ENCODE assay signal across 14 cellular contexts in the genomic region with DNA sequence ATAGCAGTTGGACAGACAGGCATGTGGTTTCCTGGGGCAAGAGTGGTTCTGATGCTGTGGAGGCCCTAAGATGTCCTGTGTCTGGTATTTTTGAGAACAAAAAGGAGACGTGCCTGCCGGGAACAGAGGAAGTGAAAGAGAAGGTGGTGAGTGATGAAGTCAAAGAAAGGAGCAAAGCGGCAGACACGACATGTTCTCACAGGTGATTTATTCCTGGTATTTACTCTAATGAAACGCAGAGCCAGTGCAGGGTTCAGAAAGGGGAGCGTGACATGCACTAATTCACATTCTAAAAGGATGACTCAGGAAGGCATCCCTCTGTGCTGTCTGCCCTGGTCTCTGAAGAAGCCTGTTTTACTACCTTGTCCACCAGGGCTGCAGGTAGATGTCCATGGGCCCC.
DNase-seq lines count a peak whose midpoint lies in the region; FAIRE-seq and TF ChIP-seq lines count a peak whose summit lies in the region.
"Had no signal": no experiment of that assay in that cellular context is flagged by ENCODE, and none has a peak within 500 bp of the region (broad histone marks: within the 10 kb centered on the region; RNA-seq: fewer than 3 reads in every experiment).

No MANE protein-coding gene starts in this region.

- H4K8ac ChIP-seq in mesendoderm (ENCODE audit: low read depth, low read length), result no peak overlapping the region

- H3K4me3 ChIP-seq in astrocyte of the spinal cord (ENCODE audit: low read depth, low read length), result no peak overlapping the region
- H3K4me3 ChIP-seq in mesendoderm (ENCODE audit: low read length), result no peak overlapping the region
- no peak overlapping the region for H3K4me3 ChIP-seq in kidney (ENCODE audit: low read length in 2 of 2)
- H3K4me3 ChIP-seq in thyroid gland (replicated peaks in 1 of 3), result no peak overlapping the region
- no peak overlapping the region for H3K4me3 ChIP-seq in CD4-positive, alpha-beta memory T cell (ENCODE audit: low read length in 2 of 2)
- H3K4me3 ChIP-seq: neural progenitor cell had no signal

- no peak for TF ChIP-seq CTCF in astrocyte of the spinal cord (IDR thresholded peaks at IDR 0.05; ENCODE audit: low read depth, low read length)
- TF ChIP-seq CTCF in kidney (IDR thresholded peaks at IDR 0.05; ENCODE audit: borderline replicate concordance, extremely low read depth, insufficient read depth), result no peak
- TF ChIP-seq CTCF in thyroid gland (IDR thresholded peaks at IDR 0.05), result no peak
- no peak for TF ChIP-seq CTCF in GM13977 (IDR thresholded peaks at IDR 0.05; ENCODE audit: extremely low read depth, insufficient read depth, missing control alignments)

- no peaks in the 10 kb centered on the region for H3K79me2 ChIP-seq in mesendoderm (ENCODE audit: control insufficient read depth, insufficient read depth, low read length)

- H3K27ac ChIP-seq in mesendoderm (ENCODE audit: low read depth, low read length) (no peak overlapping the region), kidney (ENCODE audit: low read depth in 2 of 2, low read length in 2 of 2) (no peak overlapping the region), thyroid gland (no peak overlapping the region)
- no peak overlapping the region for H3K27ac ChIP-seq in CD4-positive, alpha-beta memory T cell (ENCODE audit: low read depth, low read length)
- H3K27ac ChIP-seq: C4-2B, neural progenitor cell had no signal

- no peak overlapping the region for H3K27ac Mint-ChIP-seq in CD4-positive, alpha-beta memory T cell
- H3K27ac Mint-ChIP-seq: activated CD4-positive, alpha-beta memory T cell treated with anti-CD3 and anti-CD28 coated beads, Interleukin-2, amount 10 ng/mL, durations not matched to agents 7 days and 5 days; neural progenitor cell had no signal

- DNase-seq in ELF-1 (ENCODE audit: low read depth, low spot score), result peak; percentile 67
- DNase-seq in M059J (ENCODE audit: low read depth), result peak; percentile 82
- DNase-seq in astrocyte of the spinal cord (ENCODE audit: low read depth, low spot score), result peak; percentile 54
- DNase-seq in mesendoderm, result peak; percentile 79
- DNase-seq in kidney, result no peak
- no peak for DNase-seq in thyroid gland
- DNase-seq in GM13977 (ENCODE audit: low spot score), result no peak
- no peak for DNase-seq in CD4-positive, alpha-beta memory T cell
- DNase-seq: activated CD4-positive, alpha-beta memory T cell treated with anti-CD3 and anti-CD28 coated beads, Interleukin-2, amount 10 ng/mL, durations not matched to agents 7 days and 5 days; activated effector memory CD4-positive, alpha-beta T cell treated with anti-CD3 and anti-CD28 coated beads, Interleukin-2, amount 50 U/mL, for 16 hours; NCI-H2029 had no signal

- intact Hi-C loops in kidney (cut with DNase I), result no loop called here
- intact Hi-C loops in thyroid gland (cut with DNase I), result no loop called here
- intact Hi-C loops in CD4-positive, alpha-beta memory T cell (cut with micrococcal nuclease), result no loop called here

- H3K36me3 ChIP-seq in mesendoderm (ENCODE audit: control insufficient read depth, insufficient read depth, low read length) (no peaks in the 10 kb centered on the region), kidney (ENCODE audit: control insufficient read depth in 1 of 2, insufficient read depth in 2 of 2, low read length in 2 of 2) (no peaks in the 10 kb centered on the region), thyroid gland (no peaks in the 10 kb centered on the region)
- no peaks in the 10 kb centered on the region for H3K36me3 ChIP-seq in CD4-positive, alpha-beta memory T cell (ENCODE audit: insufficient read depth, low read length)
- H3K36me3 ChIP-seq: neural progenitor cell had no signal

- no peak overlapping the region for H3K4me2 ChIP-seq in mesendoderm (ENCODE audit: low read length)
- H3K4me2 ChIP-seq: neural progenitor cell had no signal

- peaks cover 0 to 2% of the 10 kb centered on the region in 2 donors for H3K27me3 Mint-ChIP-seq in CD4-positive, alpha-beta memory T cell
- H3K27me3 Mint-ChIP-seq: activated CD4-positive, alpha-beta memory T cell treated with anti-CD3 and anti-CD28 coated beads, Interleukin-2, amount 10 ng/mL, durations not matched to agents 7 days and 5 days had no signal

- POLR2A ChIA-PET in CD4-positive, alpha-beta memory T cell (lab: Charles Lee; ENCODE audit: partially characterized antibody), result no interaction called here

- H3K9me3 ChIP-seq in kidney (ENCODE audit: control insufficient read depth in 1 of 2, low read length in 2 of 2) (no peaks in the 10 kb centered on the region), thyroid gland (peaks cover 6% of the 10 kb centered on the region)
- H3K9me3 ChIP-seq in CD4-positive, alpha-beta memory T cell (ENCODE audit: control insufficient read depth in 1 of 2, low read length in 2 of 2), result no peaks in the 10 kb centered on the region

- H3K4me1 ChIP-seq in mesendoderm (ENCODE audit: control insufficient read depth, low read depth, low read length) (no peaks in the 10 kb centered on the region), kidney (ENCODE audit: control insufficient read depth in 1 of 2, insufficient read depth in 1 of 2, low read depth in 1 of 2, low read length in 2 of 2) (no peaks in the 10 kb centered on the region), thyroid gland (no peaks in the 10 kb centered on the region)
- H3K4me1 ChIP-seq in CD4-positive, alpha-beta memory T cell (ENCODE audit: insufficient read depth, low read length), result no peaks in the 10 kb centered on the region
- H3K4me1 ChIP-seq: neural progenitor cell had no signal

- H3K27me3 ChIP-seq in mesendoderm (ENCODE audit: insufficient read depth, low read length, poor library complexity) (no peaks in the 10 kb centered on the region), thyroid gland (no peaks in the 10 kb centered on the region)
- H3K27me3 ChIP-seq in CD4-positive, alpha-beta memory T cell (ENCODE audit: insufficient read depth, low read length), result no peaks in the 10 kb centered on the region
- H3K27me3 ChIP-seq: neural progenitor cell had no signal

- no peak overlapping the region for H3K4ac ChIP-seq in mesendoderm (ENCODE audit: low read depth, low read length)

- in situ Hi-C loops in astrocyte of the spinal cord (cut with HindIII; ENCODE audit: low sequenced_read_pairs), result no loop called here
- in situ Hi-C loops in GM13977 (cut with MboI; ENCODE audit: low pct_unique_long_range_greater_than_20kb, low sequenced_read_pairs, unreplicated experiment), result no loop called here

- H3K9ac ChIP-seq in mesendoderm (ENCODE audit: low read length) (no peak overlapping the region), kidney (ENCODE audit: low read length in 2 of 2) (no peak overlapping the region)
- H3K9ac ChIP-seq: neural progenitor cell had no signal

- H3K56ac ChIP-seq in mesendoderm (ENCODE audit: low read length), result no peak overlapping the region

- H3K4me1 Mint-ChIP-seq in CD4-positive, alpha-beta memory T cell, result no peaks in the 10 kb centered on the region
- H3K4me1 Mint-ChIP-seq: activated CD4-positive, alpha-beta memory T cell treated with anti-CD3 and anti-CD28 coated beads, Interleukin-2, amount 10 ng/mL, durations not matched to agents 7 days and 5 days had no signal

- TF ChIP-seq POLR2A in thyroid gland (IDR thresholded peaks at IDR 0.05), result no peak

- no peak overlapping the region for H3K18ac ChIP-seq in mesendoderm (ENCODE audit: low read length)

- H3K9me3 Mint-ChIP-seq in CD4-positive, alpha-beta memory T cell, result peaks cover 0 to 11% (median 5%) of the 10 kb centered on the region in 8 donors
- H3K9me3 Mint-ChIP-seq: neural progenitor cell had no signal

- CTCF ChIA-PET in CD4-positive, alpha-beta memory T cell (lab: Charles Lee; ENCODE audit: partially characterized antibody), result no interaction called here

- H3K4me3 Mint-ChIP-seq in CD4-positive, alpha-beta memory T cell, result no peak overlapping the region
- H3K4me3 Mint-ChIP-seq: activated CD4-positive, alpha-beta memory T cell treated with anti-CD3 and anti-CD28 coated beads, Interleukin-2, amount 10 ng/mL, durations not matched to agents 7 days and 5 days; neural progenitor cell had no signal

- no peak overlapping the region for H2BK15ac ChIP-seq in mesendoderm (replicated peaks; ENCODE audit: low read depth)

- H2BK120ac ChIP-seq in mesendoderm (ENCODE audit: low read depth, low read length), result no peak overlapping the region

- no peak overlapping the region for H2AK5ac ChIP-seq in mesendoderm (ENCODE audit: low read length)

- no peak overlapping the region for H4K5ac ChIP-seq in mesendoderm (ENCODE audit: low read length)

- no peak for FAIRE-seq in kidney (lab: Jason Lieb, UNC)
- FAIRE-seq: islet of Langerhans had no signal

- H3K23ac ChIP-seq in mesendoderm (ENCODE audit: low read length), result no peak overlapping the region

- no peaks in the 10 kb centered on the region for H3K36me3 Mint-ChIP-seq in CD4-positive, alpha-beta memory T cell
- H3K36me3 Mint-ChIP-seq: neural progenitor cell had no signal

- no CpG with 5 or more reads among the region's 6 CpGs for WGBS in mesendoderm (ENCODE audit: extremely low coverage, insufficient coverage, low lambda C conversion rate)
- 78 to 79% methylated on average over 6 of the region's 6 CpGs for WGBS in thyroid gland, 2 donors

- H3K79me1 ChIP-seq in mesendoderm (ENCODE audit: low read length), result no peaks in the 10 kb centered on the region

- no peak overlapping the region for H2BK5ac ChIP-seq in mesendoderm (ENCODE audit: low read length)

Comparison
In these comparisons a context has a peak if more than half of its experiments do, and no peak if none do; other contexts are left out.
1. DNase-seq: peak in ELF-1 (single experiment), M059J (single experiment), astrocyte of the spinal cord (single experiment) and mesendoderm (single experiment); none in kidney (single experiment), thyroid gland (0 of 2), GM13977 (single experiment) and CD4-positive, alpha-beta memory T cell (0 of 5).